8 cellular contexts compared by ENCODE assay signal in genomic region chr5:55232985-55233928, GRCh38.
A peak's percentile ranks its signal among the peaks of the same experiment; 100 is the strongest.
DNase-seq lines count a peak whose midpoint lies in the region; ATAC-seq and TF ChIP-seq lines count a peak whose summit lies in the region.

CCNO (minus strand) TSS chr5:55233608; CDS start chr5:55233523, 85 bp downstream.

- peaks cover 43 to 57% of the 10 kb centered on the region in 2 donors for H3K27me3 ChIP-seq in mucosa of rectum (ENCODE audit: control insufficient read depth in 2 of 2, insufficient read depth in 2 of 2, low read length in 2 of 2)
- H3K27me3 ChIP-seq in stomach smooth muscle (ENCODE audit: control insufficient read depth in 1 of 2, insufficient read depth in 2 of 2, low read length in 2 of 2): peaks cover 65 to 79% of the 10 kb centered on the region in 2 donors

- H3K27ac ChIP-seq in mucosa of rectum (ENCODE audit: low read depth in 2 of 2, low read length in 2 of 2): no peak within 1 kb of the TSS
- no peak within 1 kb of the TSS for H3K27ac ChIP-seq in stomach smooth muscle (ENCODE audit: low read length)

- H3K4me3 ChIP-seq in mucosa of rectum (ENCODE audit: low read length in 2 of 2) (peak within 1 kb of the TSS; percentile 66 to 78), stomach smooth muscle (ENCODE audit: low read length in 2 of 2) (peak within 1 kb of the TSS; percentile 67 to 74)

- DNase-seq in AG08395 (ENCODE audit: low spot score): peak; percentile 77
- peak; percentile 88 for DNase-seq in NCI-H748 treated with DMSO at 0.1 percent for 48 hours (lab: John Stamatoyannopoulos, UW)
- peak; percentile 79 for DNase-seq in activated CD8-positive, alpha-beta memory T cell treated with anti-CD3 and anti-CD28 coated beads for 24 hours
- DNase-seq in erythroblast (lab: John Stamatoyannopoulos, UW): peak; percentile 55 to 61

- H3K4me1 ChIP-seq in mucosa of rectum (ENCODE audit: control insufficient read depth in 2 of 2, insufficient read depth in 2 of 2, low read length in 2 of 2) (peaks cover 30 to 39% of the 10 kb centered on the region in 2 donors), stomach smooth muscle (ENCODE audit: control insufficient read depth, insufficient read depth, low read length) (peaks cover 36% of the 10 kb centered on the region)

- peak within 1 kb of the TSS in 1 of 2 donors; percentile 46 for H3K9ac ChIP-seq in mucosa of rectum (ENCODE audit: low read depth in 1 of 2, low read length in 2 of 2)
- H3K9ac ChIP-seq in stomach smooth muscle (ENCODE audit: low read length in 2 of 2): peak within 1 kb of the TSS in 1 of 2 donors; percentile 28

- TF ChIP-seq POLR2A in erythroblast (IDR thresholded peaks at IDR 0.05; ENCODE audit: low read length): no peak

- H3K36me3 ChIP-seq in mucosa of rectum (ENCODE audit: control insufficient read depth in 2 of 2, insufficient read depth in 2 of 2, low read length in 2 of 2) (no peaks in the 10 kb centered on the region), stomach smooth muscle (ENCODE audit: control insufficient read depth in 2 of 2, insufficient read depth in 2 of 2, low read length in 2 of 2) (no peaks in the 10 kb centered on the region)

- ATAC-seq in GM19023 (IDR thresholded peaks at IDR 0.05; ENCODE audit: unreplicated experiment) (peak; percentile 60), HG03565 (IDR thresholded peaks at IDR 0.05; ENCODE audit: unreplicated experiment) (peak; percentile 46)

- no peaks in the 10 kb centered on the region for H3K9me3 ChIP-seq in mucosa of rectum (ENCODE audit: control insufficient read depth in 2 of 2, low read length in 2 of 2)
- no peaks in the 10 kb centered on the region for H3K9me3 ChIP-seq in stomach smooth muscle (ENCODE audit: control insufficient read depth in 2 of 2, low read length in 2 of 2)
